In the genomic region with DNA sequence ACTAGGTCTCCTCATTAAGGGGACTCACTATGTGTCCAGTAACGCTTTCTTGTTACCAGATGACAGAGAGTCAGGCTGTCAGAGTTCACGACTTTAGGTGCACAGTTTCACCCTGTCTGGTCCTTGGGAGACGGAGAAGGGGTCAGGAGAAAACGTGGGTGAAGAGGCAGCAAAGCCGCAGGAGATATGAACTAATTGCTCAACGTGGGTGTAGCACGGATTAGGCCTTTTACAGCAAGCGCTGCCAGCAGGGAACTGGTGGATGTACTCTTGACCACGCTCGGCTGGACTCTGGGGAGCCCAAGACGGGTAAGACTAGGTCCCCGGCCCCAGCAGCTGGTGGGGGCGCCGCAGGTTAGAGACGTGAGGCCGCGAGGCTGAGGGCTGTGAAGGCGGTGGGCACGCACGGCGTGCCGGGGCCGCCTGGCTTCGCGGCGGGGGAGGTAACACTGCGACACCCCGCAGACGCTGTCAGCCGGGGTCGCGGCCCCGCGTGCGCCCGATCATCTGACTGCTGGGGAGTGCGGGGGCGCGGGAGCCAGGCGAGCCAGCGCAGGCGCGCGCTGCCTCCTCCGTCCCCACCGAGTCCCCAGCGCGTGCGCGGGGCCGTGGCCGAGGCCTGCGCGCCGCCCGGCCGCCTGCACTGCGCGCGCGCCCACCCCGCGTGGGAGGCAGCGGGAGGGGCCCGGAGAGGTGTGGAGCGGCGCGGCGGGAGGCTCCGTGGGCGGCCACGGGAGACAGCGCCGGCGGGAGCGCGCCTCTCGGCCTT, we compare ENCODE assay signal across 8 cellular contexts. TPM values are rescaled to one million over a fixed set of nuclear protein-coding genes. Genes with fewer than 3 reads are reported as not detected.
DNase-seq lines count a peak whose midpoint lies in the region; ATAC-seq and TF ChIP-seq lines count a peak whose summit lies in the region.

A gene with protein sequence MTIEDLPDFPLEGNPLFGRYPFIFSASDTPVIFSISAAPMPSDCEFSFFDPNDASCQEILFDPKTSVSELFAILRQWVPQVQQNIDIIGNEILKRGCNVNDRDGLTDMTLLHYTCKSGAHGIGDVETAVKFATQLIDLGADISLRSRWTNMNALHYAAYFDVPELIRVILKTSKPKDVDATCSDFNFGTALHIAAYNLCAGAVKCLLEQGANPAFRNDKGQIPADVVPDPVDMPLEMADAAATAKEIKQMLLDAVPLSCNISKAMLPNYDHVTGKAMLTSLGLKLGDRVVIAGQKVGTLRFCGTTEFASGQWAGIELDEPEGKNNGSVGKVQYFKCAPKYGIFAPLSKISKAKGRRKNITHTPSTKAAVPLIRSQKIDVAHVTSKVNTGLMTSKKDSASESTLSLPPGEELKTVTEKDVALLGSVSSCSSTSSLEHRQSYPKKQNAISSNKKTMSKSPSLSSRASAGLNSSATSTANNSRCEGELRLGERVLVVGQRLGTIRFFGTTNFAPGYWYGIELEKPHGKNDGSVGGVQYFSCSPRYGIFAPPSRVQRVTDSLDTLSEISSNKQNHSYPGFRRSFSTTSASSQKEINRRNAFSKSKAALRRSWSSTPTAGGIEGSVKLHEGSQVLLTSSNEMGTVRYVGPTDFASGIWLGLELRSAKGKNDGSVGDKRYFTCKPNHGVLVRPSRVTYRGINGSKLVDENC (plus strand): TSS at position 575 of the 769 bp plus-strand sequence. CDS start 5,974 bp downstream, outside the sequence.

- H3K36me3 ChIP-seq in MG63 = peaks cover 11% of the 10 kb centered on the region

- POLR2A ChIA-PET in CD4-positive, alpha-beta T cell (lab: Charles Lee) = interaction anchor here (0.8 to 5.7 kb wide), 12 partner anchors 11 to 1032 kb away, joined by 3 to 68 read pairs (median 8); partner anchors contain the start of genes PPP1CB, TRMT61B, WDR43 and YPEL5

- peak within 1 kb of the TSS; percentile 75 for H3K27ac ChIP-seq in CD4-positive, alpha-beta T cell (ENCODE audit: low read depth, low read length)

- H3K9me3 Mint-ChIP-seq in CD4-positive, alpha-beta T cell = no peaks in the 10 kb centered on the region
- no peaks in the 10 kb centered on the region for H3K9me3 Mint-ChIP-seq in endothelial cell (ENCODE audit: unreplicated experiment)

- no peaks in the 10 kb centered on the region for H3K27me3 Mint-ChIP-seq in CD4-positive, alpha-beta T cell
- peaks cover 17% of the 10 kb centered on the region for H3K27me3 Mint-ChIP-seq in endothelial cell (ENCODE audit: unreplicated experiment)

- peak within 1 kb of the TSS; percentile 97 for H3K4me3 Mint-ChIP-seq in CD4-positive, alpha-beta T cell
- peak within 1 kb of the TSS; percentile 93 for H3K4me3 Mint-ChIP-seq in endothelial cell (ENCODE audit: unreplicated experiment)

- no peak for TF ChIP-seq CTCF in CD4-positive, alpha-beta T cell (IDR thresholded peaks at IDR 0.05)
- TF ChIP-seq CTCF in endothelial cell (IDR thresholded peaks at IDR 0.05; ENCODE audit: unreplicated experiment) = no peak

- H3K27ac Mint-ChIP-seq in CD4-positive, alpha-beta T cell = peak within 1 kb of the TSS; percentile 100
- no peak within 1 kb of the TSS for H3K27ac Mint-ChIP-seq in endothelial cell (ENCODE audit: unreplicated experiment)

- peak; percentile 61 for ATAC-seq in CD4-positive, alpha-beta T cell (ENCODE audit: poor library complexity)
- peak; percentile 45 for ATAC-seq in GM21390 (IDR thresholded peaks at IDR 0.05; ENCODE audit: unreplicated experiment)

- H3K4me3 ChIP-seq in MG63 = peak within 1 kb of the TSS; percentile 71

- H3K4me1 Mint-ChIP-seq in CD4-positive, alpha-beta T cell (ENCODE audit: low read depth) = peaks cover 48% of the 10 kb centered on the region
- H3K4me1 Mint-ChIP-seq in endothelial cell (ENCODE audit: unreplicated experiment) = no peaks in the 10 kb centered on the region

- intact Hi-C loops in CD4-positive, alpha-beta T cell (cut with DNase I, micrococcal nuclease) = loop anchor here in 1 of 2 experiments (5.0 to 10.0 kb wide), 3 partner anchors 72 to 220 kb away; partner anchors contain the start of gene WDR43

- H3K27me3 ChIP-seq in CD4-positive, alpha-beta T cell (ENCODE audit: control insufficient read depth, insufficient read depth, low read length) = no peaks in the 10 kb centered on the region
- H3K27me3 ChIP-seq in MG63 = no peaks in the 10 kb centered on the region

- peak; percentile 29 to 75 (median 60) for DNase-seq in CD4-positive, alpha-beta T cell
- DNase-seq in MG63 (peak; percentile 75), endothelial cell (ENCODE audit: low spot score) (no peak), middle frontal gyrus (ENCODE audit: extremely low spot score, low spot score) (peak; percentile 62), NCI-H2196 (lab: John Stamatoyannopoulos, UW; ENCODE audit: unreplicated experiment) (no peak)
- DNase-seq in activated CD8-positive, alpha-beta memory T cell treated with anti-CD3 and anti-CD28 coated beads, Interleukin-2, amount 50 U/mL, for 4 hours = peak; percentile 87
- DNase-seq in stimulated activated CD8-positive, alpha-beta memory T cell treated with anti-CD3 and anti-CD28 coated beads, Interleukin-2, amount 100 ng/mL, for 1 hour (ENCODE audit: low read depth in 2 of 2) = peak; percentile 46 to 56

- CTCF ChIA-PET in CD4-positive, alpha-beta T cell (lab: Charles Lee) = interaction anchor here (1.6 kb wide), 1 partner anchor 100 kb away, joined by 5 read pairs; no protein-coding TSS in a partner anchor

- H3K36me3 Mint-ChIP-seq in CD4-positive, alpha-beta T cell (ENCODE audit: low read depth) = peaks cover 17% of the 10 kb centered on the region
- H3K36me3 Mint-ChIP-seq in endothelial cell (ENCODE audit: low read depth, unreplicated experiment) = peaks cover 3% of the 10 kb centered on the region

- H3K9me3 ChIP-seq in CD4-positive, alpha-beta T cell (ENCODE audit: control insufficient read depth, low read length) = no peaks in the 10 kb centered on the region
- no peaks in the 10 kb centered on the region for H3K9me3 ChIP-seq in MG63

RNA-seq across cellular contexts. Expression of the gene that starts here (rescaled TPM):
- 10 to 100 TPM; 36.8 to 39.4 TPM for total RNA-seq in CD4-positive, alpha-beta T cell
- total RNA-seq in MG63 (2014; rRNA removed; shearing (Covaris generic); ENCODE audit: low replicate concordance) = 15.3 and 24.3 TPM in 2 replicates
- 0.46 TPM for total RNA-seq in endothelial cell (ENCODE audit: unreplicated experiment)

Comparison
In these comparisons a context has a peak if more than half of its experiments do, and no peak if none do; other contexts are left out.
1. RNA of the gene that starts here (total RNA-seq): 36.8 to 39.4 TPM in CD4-positive, alpha-beta T cell and 15.3 to 24.3 TPM in MG63; 0.46 TPM in endothelial cell (single experiment); every median in the first group is over 10 times any median in the second.
2. DNase-seq: peak in CD4-positive, alpha-beta T cell (10 of 10), MG63 (single experiment), activated CD8-positive, alpha-beta memory T cell treated with anti-CD3 and anti-CD28 coated beads, Interleukin-2, amount 50 U/mL, for 4 hours (single experiment), middle frontal gyrus (single experiment) and stimulated activated CD8-positive, alpha-beta memory T cell treated with anti-CD3 and anti-CD28 coated beads, Interleukin-2, amount 100 ng/mL, for 1 hour (2 of 2); none in endothelial cell (single experiment) and NCI-H2196 (single experiment).